11 cellular contexts compared by ENCODE assay signal in the genomic region with DNA sequence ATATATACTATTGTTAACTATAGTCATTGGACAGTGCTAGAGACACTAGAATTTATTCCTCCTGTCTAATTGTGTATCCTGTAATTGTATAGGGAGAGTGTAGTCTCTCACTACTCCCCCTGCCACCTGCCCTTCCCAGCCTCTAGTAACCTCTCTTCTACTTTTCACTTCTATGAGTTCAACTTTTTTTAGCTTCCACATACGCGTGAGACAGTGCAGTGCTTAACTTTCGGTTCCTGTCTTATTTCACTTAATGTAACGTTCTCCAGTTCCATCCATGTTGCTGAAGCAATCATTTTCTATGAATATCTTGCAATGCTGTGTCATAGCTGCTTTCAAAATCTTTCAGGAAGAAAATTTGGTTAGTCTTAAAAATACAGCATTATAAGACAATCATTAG. TPM values are rescaled to one million over a fixed set of nuclear protein-coding genes. Genes with fewer than 3 reads are reported as not detected.
DNase-seq lines count a peak whose midpoint lies in the region; ATAC-seq and TF ChIP-seq lines count a peak whose summit lies in the region.
"Had no signal": no experiment of that assay in that cellular context is flagged by ENCODE, and none has a peak within 500 bp of the region (broad histone marks: within the 10 kb centered on the region; RNA-seq: fewer than 3 reads in every experiment).

No MANE protein-coding gene starts in this region.

- peak; percentile 86 for ATAC-seq in GM18499 (IDR thresholded peaks at IDR 0.05; ENCODE audit: insufficient read depth, unreplicated experiment)
- ATAC-seq in GM21528 (IDR thresholded peaks at IDR 0.05; ENCODE audit: low FRiP score, unreplicated experiment), result peak; percentile 80
- ATAC-seq in HG03432 (IDR thresholded peaks at IDR 0.05; ENCODE audit: unreplicated experiment), result peak; percentile 95
- no peak for ATAC-seq in HG02759 (IDR thresholded peaks at IDR 0.05; ENCODE audit: unreplicated experiment)

- POLR2A ChIA-PET in MCF 10A (lab: Yijun Ruan, JAX), result no interaction called here

- no peak overlapping the region for H3K27ac Mint-ChIP-seq in MCF 10A (ENCODE audit: low read depth, unreplicated experiment)
- H3K27ac Mint-ChIP-seq: activated naive CD4-positive, alpha-beta T cell treated with anti-CD3 and anti-CD28 coated beads, Interleukin-2, amount 50 U/mL, for 24 hours; B cell had no signal

- intact Hi-C loops in MCF 10A (cut with micrococcal nuclease), result no loop called here

- no peak for TF ChIP-seq CTCF in fibroblast of villous mesenchyme (IDR thresholded peaks at IDR 0.05; ENCODE audit: insufficient read depth, low read depth, low read length)
- no peak for TF ChIP-seq CTCF in MCF 10A (IDR thresholded peaks at IDR 0.05; ENCODE audit: unreplicated experiment)

- no peak overlapping the region for H3K4me3 Mint-ChIP-seq in MCF 10A (ENCODE audit: unreplicated experiment)
- H3K4me3 Mint-ChIP-seq: activated naive CD4-positive, alpha-beta T cell treated with anti-CD3 and anti-CD28 coated beads, Interleukin-2, amount 50 U/mL, for 24 hours; B cell had no signal

- no peaks in the 10 kb centered on the region for H3K4me1 Mint-ChIP-seq in MCF 10A (ENCODE audit: insufficient read depth, unreplicated experiment)
- H3K4me1 Mint-ChIP-seq: activated naive CD4-positive, alpha-beta T cell treated with anti-CD3 and anti-CD28 coated beads, Interleukin-2, amount 50 U/mL, for 24 hours had no signal

- no peaks in the 10 kb centered on the region for H3K9me3 Mint-ChIP-seq in MCF 10A (ENCODE audit: unreplicated experiment)
- H3K9me3 Mint-ChIP-seq: activated naive CD4-positive, alpha-beta T cell treated with anti-CD3 and anti-CD28 coated beads, Interleukin-2, amount 50 U/mL, for 24 hours had no signal

- BruUV-seq in MCF 10A (replicated peaks; lab: Mats Ljungman, UMichigan), result no TSS peak

- no peak overlapping the region for H3K4me3 ChIP-seq in fibroblast of villous mesenchyme (ENCODE audit: low read depth, low read length)

- DNase-seq in fibroblast of villous mesenchyme (ENCODE audit: low read depth) (peak; percentile 18), NCI-H2081 treated with DMSO at 0.1 percent for 48 hours (lab: John Stamatoyannopoulos, UW) (no peak), NCI-H524 (lab: John Stamatoyannopoulos, UW) (no peak), MCF 10A (ENCODE audit: unreplicated experiment) (no peak)

- H3K27me3 Mint-ChIP-seq in MCF 10A (ENCODE audit: insufficient read depth, unreplicated experiment), result peaks cover 59% of the 10 kb centered on the region

- H3K36me3 Mint-ChIP-seq in MCF 10A (ENCODE audit: insufficient read depth, unreplicated experiment), result no peaks in the 10 kb centered on the region

- CTCF ChIA-PET in MCF 10A (lab: Yijun Ruan, JAX), result interaction anchor here (0.6 to 3.2 kb wide), 2 partner anchors 10 to 160 kb away, joined by 4 to 19 read pairs; no protein-coding TSS in a partner anchor

RNA-seq across cellular contexts. Expression of a gene that starts 22.8 kb away (rescaled TPM):
- total RNA-seq in fibroblast of villous mesenchyme, result not detected in 2 replicates
- not detected in 2 replicates for total RNA-seq in MCF 10A (2022)
- total RNA-seq: B cell had no signal

RNA-seq across cellular contexts. Expression of a gene that starts 43.4 kb away (rescaled TPM):
- total RNA-seq in fibroblast of villous mesenchyme, result 127 and 147 TPM in 2 replicates
- 2.9 and 3.3 TPM in 2 replicates for total RNA-seq in MCF 10A (2022)
- total RNA-seq: NCI-H460 had no signal

Comparison
In these comparisons a context has a peak if more than half of its experiments do, and no peak if none do; other contexts are left out.
1. RNA of a gene that starts 43.4 kb away (total RNA-seq): 127 to 147 TPM in fibroblast of villous mesenchyme; 2.9 to 3.3 TPM in MCF 10A; every median in the first group is over 10 times any median in the second.